ENCODE assay signal across 10 cellular contexts in genomic region chr19:39433480-39434079, GRCh38. TPM values are rescaled to one million over a fixed set of nuclear protein-coding genes. Genes with fewer than 3 reads are reported as not detected.
A peak's percentile ranks its signal among the peaks of the same experiment; 100 is the strongest.
DNase-seq lines count a peak whose midpoint lies in the region; ATAC-seq and TF ChIP-seq lines count a peak whose summit lies in the region.
"Had no signal": no experiment of that assay in that cellular context is flagged by ENCODE, and none has a peak within 500 bp of the region (broad histone marks: within the 10 kb centered on the region; RNA-seq: fewer than 3 reads in every experiment).

No MANE protein-coding gene starts in this region.

- no peaks in the 10 kb centered on the region for H4K20me1 ChIP-seq in fibroblast of lung (ENCODE audit: control insufficient read depth, extremely low read depth, insufficient read depth, low read length)

- no peaks in the 10 kb centered on the region for H3K9me3 Mint-ChIP-seq in activated CD8-positive, alpha-beta memory T cell treated with anti-CD3 and anti-CD28 coated beads, Interleukin-2, amount 10 ng/mL, durations not matched to agents 7 days and 5 days (ENCODE audit: low read depth)

- H3K4me1 ChIP-seq in fibroblast of lung (ENCODE audit: control insufficient read depth, extremely low read depth, insufficient read depth, low read length): peaks cover 18% of the 10 kb centered on the region
- peaks cover 9 to 47% (median 33%) of the 10 kb centered on the region in 5 donors for H3K4me1 ChIP-seq in subcutaneous abdominal adipose tissue (ENCODE audit: control insufficient read depth in 5 of 5, insufficient read depth in 5 of 5, low read length in 5 of 5)

- peak overlapping the region; percentile 99 for H3K4me3 Mint-ChIP-seq in activated CD8-positive, alpha-beta memory T cell treated with anti-CD3 and anti-CD28 coated beads, Interleukin-2, amount 10 ng/mL, durations not matched to agents 7 days and 5 days
- H3K4me3 Mint-ChIP-seq in T-helper 17 cell: peak overlapping the region; percentile 100

- CTCF ChIA-PET in activated CD8-positive, alpha-beta memory T cell treated with anti-CD3 and anti-CD28 coated beads, Interleukin-2, amount 10 ng/mL, durations not matched to agents 7 days and 5 days (lab: Charles Lee): interaction anchor here (0.5 to 3.4 kb wide), 5 partner anchors 14 to 77 kb away, joined by 3 to 15 read pairs (median 4); partner anchors contain the start of gene PLEKHG2

- TF ChIP-seq CTCF in fibroblast of lung (conservative IDR thresholded peaks at IDR 0.05 in 1 of 2, IDR thresholded peaks at IDR 0.05 in 1 of 2; ENCODE audit: low read depth in 1 of 2, low read length in 2 of 2): no peak

- peaks cover 29% of the 10 kb centered on the region for H3K79me2 ChIP-seq in fibroblast of lung (ENCODE audit: control insufficient read depth, insufficient read depth, low read length)

- H3K4me3 ChIP-seq in fibroblast of lung (replicated peaks in 1 of 4; ENCODE audit: control extremely low read depth in 1 of 4, insufficient read depth in 1 of 4, low read depth in 3 of 4, low read length in 4 of 4): peak overlapping the region in 1 of 4 experiments; percentile 82
- peak overlapping the region in 4 of 5 donors; percentile 31 to 96 (median 94) for H3K4me3 ChIP-seq in subcutaneous abdominal adipose tissue (ENCODE audit: low read depth in 1 of 5, low read length in 5 of 5)

- peaks cover 4% of the 10 kb centered on the region for H3K27me3 Mint-ChIP-seq in activated CD8-positive, alpha-beta memory T cell treated with anti-CD3 and anti-CD28 coated beads, Interleukin-2, amount 10 ng/mL, durations not matched to agents 7 days and 5 days
- H3K27me3 Mint-ChIP-seq in T-helper 17 cell: no peaks in the 10 kb centered on the region

- H3K4me1 Mint-ChIP-seq in activated CD8-positive, alpha-beta memory T cell treated with anti-CD3 and anti-CD28 coated beads, Interleukin-2, amount 10 ng/mL, durations not matched to agents 7 days and 5 days: peaks cover 56% of the 10 kb centered on the region
- H3K4me1 Mint-ChIP-seq in T-helper 17 cell: peaks cover 40% of the 10 kb centered on the region

- no peak overlapping the region for H2AFZ ChIP-seq in fibroblast of lung (ENCODE audit: low read length)

- H3K27me3 ChIP-seq in fibroblast of lung (ENCODE audit: control insufficient read depth, insufficient read depth, low read length): no peaks in the 10 kb centered on the region
- no peaks in the 10 kb centered on the region for H3K27me3 ChIP-seq in subcutaneous abdominal adipose tissue (ENCODE audit: control insufficient read depth in 5 of 5, insufficient read depth in 4 of 5, low read length in 5 of 5)

- no peak for ATAC-seq in activated CD8-positive, alpha-beta memory T cell treated with anti-CD3 and anti-CD28 coated beads, Interleukin-2, amount 10 ng/mL, durations not matched to agents 7 days and 5 days
- ATAC-seq in T-helper 17 cell: no peak

- peak overlapping the region; percentile 93 for H3K27ac ChIP-seq in fibroblast of lung (ENCODE audit: insufficient read depth, low read length)
- H3K27ac ChIP-seq in subcutaneous abdominal adipose tissue (ENCODE audit: low read depth, low read length): peak overlapping the region; percentile 3

- no peaks in the 10 kb centered on the region for H3K9me3 ChIP-seq in T-helper 17 cell (ENCODE audit: control insufficient read depth, low read length, poor library complexity, severe bottlenecking)
- H3K9me3 ChIP-seq in fibroblast of lung (ENCODE audit: control insufficient read depth, insufficient read depth, low read depth, low read length): no peaks in the 10 kb centered on the region
- no peaks in the 10 kb centered on the region for H3K9me3 ChIP-seq in subcutaneous abdominal adipose tissue (ENCODE audit: control insufficient read depth in 5 of 5, low read length in 5 of 5)

- H3K9ac ChIP-seq in fibroblast of lung (ENCODE audit: insufficient read depth, low read length) (no peak overlapping the region), subcutaneous abdominal adipose tissue (ENCODE audit: low read length in 5 of 5) (peak overlapping the region in 3 of 5 donors; percentile 34 to 66 (median 35))

- peaks cover 36% of the 10 kb centered on the region for H3K36me3 Mint-ChIP-seq in activated CD8-positive, alpha-beta memory T cell treated with anti-CD3 and anti-CD28 coated beads, Interleukin-2, amount 10 ng/mL, durations not matched to agents 7 days and 5 days
- peaks cover 8% of the 10 kb centered on the region for H3K36me3 Mint-ChIP-seq in T-helper 17 cell (ENCODE audit: low read depth)

- DNase-seq in activated CD8-positive, alpha-beta memory T cell treated with anti-CD3 and anti-CD28 coated beads, Interleukin-2, amount 10 ng/mL, durations not matched to agents 7 days and 5 days: no peak
- DNase-seq in activated CD8-positive, alpha-beta memory T cell treated with anti-CD3 and anti-CD28 coated beads, Interleukin-2, amount 50 U/mL, for 4 hours: no peak
- DNase-seq in T-helper 17 cell (no peak), fibroblast of lung (ENCODE audit: low read depth in 2 of 2) (no peak), DMS79 (lab: John Stamatoyannopoulos, UW) (no peak), cortex of kidney (lab: John Stamatoyannopoulos, UW) (no peak)
- no peak for DNase-seq in activated effector memory CD4-positive, alpha-beta T cell treated with anti-CD3 and anti-CD28 coated beads, Interleukin-2, amount 50 U/mL, for 16 hours
- DNase-seq: NCI-H1048, RPMI8226 had no signal

- H3K36me3 ChIP-seq in fibroblast of lung (ENCODE audit: control insufficient read depth, insufficient read depth, low read length) (peaks cover 14% of the 10 kb centered on the region), subcutaneous abdominal adipose tissue (ENCODE audit: control insufficient read depth in 5 of 5, insufficient read depth in 5 of 5, low read length in 5 of 5) (peaks cover 0 to 30% (median 24%) of the 10 kb centered on the region in 5 donors)

- H3K4me2 ChIP-seq in fibroblast of lung (ENCODE audit: extremely low read depth, insufficient read depth, low read length): peak overlapping the region; percentile 73

- peak overlapping the region; percentile 99 for H3K27ac Mint-ChIP-seq in activated CD8-positive, alpha-beta memory T cell treated with anti-CD3 and anti-CD28 coated beads, Interleukin-2, amount 10 ng/mL, durations not matched to agents 7 days and 5 days
- peak overlapping the region; percentile 100 for H3K27ac Mint-ChIP-seq in T-helper 17 cell

RNA-seq across cellular contexts. Expression of gene RPS16, which starts 2.2 kb away (rescaled TPM):
- total RNA-seq in activated CD8-positive, alpha-beta memory T cell treated with anti-CD3 and anti-CD28 coated beads, Interleukin-2, amount 10 ng/mL, durations not matched to agents 7 days and 5 days: 1,000 to 10,000 TPM; 1,815 to 2,117 TPM
- total RNA-seq in T-helper 17 cell: 1,000 to 10,000 TPM; 3,790 to 3,904 TPM
- total RNA-seq in fibroblast of lung: 149 and 271 TPM in 2 replicates
- polyA plus RNA-seq in fibroblast of lung: 1,704 and 1,950 TPM in 2 replicates
- 3,009 and 3,161 TPM in 2 replicates for polyA plus RNA-seq in fibroblast of lung (2012)
- 1,774 and 1,797 TPM in 2 replicates for polyA minus RNA-seq in fibroblast of lung (ENCODE audit: low replicate concordance)

RNA-seq across cellular contexts. Expression of gene SUPT5H, which starts 11.8 kb away (rescaled TPM):
- 100 to 1,000 TPM; 144 to 181 TPM for total RNA-seq in activated CD8-positive, alpha-beta memory T cell treated with anti-CD3 and anti-CD28 coated beads, Interleukin-2, amount 10 ng/mL, durations not matched to agents 7 days and 5 days
- total RNA-seq in T-helper 17 cell (100 to 1,000 TPM; 346 to 352 TPM), fibroblast of lung (46.0 and 50.2 TPM in 2 replicates)
- polyA plus RNA-seq in fibroblast of lung: 77.8 and 87.2 TPM in 2 replicates
- 98.2 and 109 TPM in 2 replicates for polyA plus RNA-seq in fibroblast of lung (2012)
- polyA minus RNA-seq in fibroblast of lung (ENCODE audit: low replicate concordance): 126 and 137 TPM in 2 replicates

RNA-seq across cellular contexts. Expression of gene PLEKHG2, which starts 21.1 kb away (rescaled TPM):
- 10 to 100 TPM; 57.9 to 73.9 TPM for total RNA-seq in activated CD8-positive, alpha-beta memory T cell treated with anti-CD3 and anti-CD28 coated beads, Interleukin-2, amount 10 ng/mL, durations not matched to agents 7 days and 5 days
- total RNA-seq in T-helper 17 cell (100 to 1,000 TPM; 119 to 129 TPM), fibroblast of lung (12.1 and 13.7 TPM in 2 replicates)
- polyA plus RNA-seq in fibroblast of lung: 10.1 and 13.1 TPM in 2 replicates
- 22.6 and 39.1 TPM in 2 replicates for polyA plus RNA-seq in fibroblast of lung (2012)
- 65.6 and 475 TPM in 2 replicates for polyA minus RNA-seq in fibroblast of lung (ENCODE audit: low replicate concordance)

RNA-seq across cellular contexts. Expression of gene ZFP36, which starts 26.9 kb away (rescaled TPM):
- total RNA-seq in activated CD8-positive, alpha-beta memory T cell treated with anti-CD3 and anti-CD28 coated beads, Interleukin-2, amount 10 ng/mL, durations not matched to agents 7 days and 5 days: 100 to 1,000 TPM in 1 of 2 experiments, 10 to 100 TPM in 1; 45.1 to 107 TPM
- 1,000 to 10,000 TPM; 1,082 to 1,318 TPM for total RNA-seq in T-helper 17 cell
- total RNA-seq in fibroblast of lung: 3.1 and 5.6 TPM in 2 replicates
- polyA plus RNA-seq in fibroblast of lung: 11.4 and 37.3 TPM in 2 replicates
- polyA plus RNA-seq in fibroblast of lung (2012): 50.8 and 140 TPM in 2 replicates
- 39.7 and 43.5 TPM in 2 replicates for polyA minus RNA-seq in fibroblast of lung (ENCODE audit: low replicate concordance)

RNA-seq across cellular contexts. Expression of gene MED29, which starts 42.4 kb away (rescaled TPM):
- 10 to 100 TPM; 31.0 to 31.2 TPM for total RNA-seq in activated CD8-positive, alpha-beta memory T cell treated with anti-CD3 and anti-CD28 coated beads, Interleukin-2, amount 10 ng/mL, durations not matched to agents 7 days and 5 days
- total RNA-seq in T-helper 17 cell (10 to 100 TPM; 43.4 to 43.6 TPM), fibroblast of lung (15.4 and 23.0 TPM in 2 replicates)
- 28.9 and 37.0 TPM in 2 replicates for polyA plus RNA-seq in fibroblast of lung
- 25.6 and 31.1 TPM in 2 replicates for polyA plus RNA-seq in fibroblast of lung (2012)
- 77.9 and 123 TPM in 2 replicates for polyA minus RNA-seq in fibroblast of lung (ENCODE audit: low replicate concordance)
